Comparison of ENCODE assay signal across 19 cellular contexts in the genomic region with DNA sequence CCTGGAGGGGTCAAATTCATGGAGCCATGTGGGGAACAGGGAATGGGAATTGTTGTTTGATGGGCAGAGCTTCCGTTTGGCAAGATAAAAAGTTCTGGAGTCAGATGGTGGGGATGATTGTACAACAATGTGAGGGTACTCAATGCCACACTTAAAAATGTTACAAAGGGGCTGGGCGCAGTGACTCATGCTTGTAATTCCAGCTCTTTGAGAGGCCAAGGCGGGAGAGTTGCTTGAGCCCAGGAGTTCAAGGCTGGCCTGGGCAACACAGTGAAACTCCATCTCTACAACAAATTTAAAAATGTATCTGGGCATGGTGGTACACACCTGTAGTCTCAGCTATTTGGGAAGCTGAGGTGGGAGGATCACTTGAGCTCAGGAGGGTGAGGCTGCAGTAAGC.
DNase-seq lines count a peak whose midpoint lies in the region; ATAC-seq, FAIRE-seq and TF ChIP-seq lines count a peak whose summit lies in the region.
"Had no signal": no experiment of that assay in that cellular context is flagged by ENCODE, and none has a peak within 500 bp of the region (broad histone marks: within the 10 kb centered on the region; RNA-seq: fewer than 3 reads in every experiment).

No MANE protein-coding gene starts in this region.

- H3K27ac Mint-ChIP-seq in GM23338 = no peak overlapping the region
- H3K27ac Mint-ChIP-seq in activated CD8-positive, alpha-beta T cell treated with anti-CD3 and anti-CD28 coated beads for 36 hours = no peak overlapping the region
- H3K27ac Mint-ChIP-seq: CD4-positive, alpha-beta memory T cell had no signal

- H3K9me3 Mint-ChIP-seq in GM23338 = peaks cover 10% of the 10 kb centered on the region; the same call in 1 of the 3 replicates
- H3K9me3 Mint-ChIP-seq in activated CD8-positive, alpha-beta T cell treated with anti-CD3 and anti-CD28 coated beads for 36 hours = no peaks in the 10 kb centered on the region

- intact Hi-C loops in HepG2 (cut with micrococcal nuclease; ENCODE audit: unreplicated experiment) = no loop called here
- intact Hi-C loops in stomach (cut with DNase I; ENCODE audit: low total_unique reads) = no loop called here
- intact Hi-C loops in activated CD8-positive, alpha-beta T cell treated with anti-CD3 and anti-CD28 coated beads for 36 hours (cut with micrococcal nuclease) = no loop called here

- H3K27ac ChIP-seq in C4-2B = peak overlapping the region; percentile 4; the same call in 1 of the 2 replicates
- peak overlapping the region; percentile 24; the same call in 1 of the 2 replicates for H3K27ac ChIP-seq in VCaP
- no peak overlapping the region for H3K27ac ChIP-seq in HepG2 (ENCODE audit: extremely low read length, insufficient read depth, low read length)
- no peak overlapping the region for H3K27ac ChIP-seq in stomach
- H3K27ac ChIP-seq in GM23338 (ENCODE audit: low read depth) = no peak overlapping the region

- WGBS in HepG2 (ENCODE audit: low lambda C conversion rate) = 65% methylated on average over 3 of the region's 3 CpGs
- WGBS in stomach, 5 donors = 84 to 96% (median 88%) methylated on average over 3 of the region's 3 CpGs

- H3K36me3 Mint-ChIP-seq in GM23338 (ENCODE audit: low read depth) = 0 out of 3 replicates have a peak, but pooled peaks cover 5% of the 10 kb centered on the region
- no peaks in the 10 kb centered on the region for H3K36me3 Mint-ChIP-seq in activated CD8-positive, alpha-beta T cell treated with anti-CD3 and anti-CD28 coated beads for 36 hours (ENCODE audit: low read depth)
- H3K36me3 Mint-ChIP-seq: CD4-positive, alpha-beta memory T cell had no signal

- H3K9me3 ChIP-seq in HepG2 (ENCODE audit: low read length) = no peaks in the 10 kb centered on the region
- H3K9me3 ChIP-seq in stomach = no peaks in the 10 kb centered on the region

- H3K9me2 ChIP-seq in GM23338 (ENCODE audit: insufficient read depth) = no peaks in the 10 kb centered on the region

- POLR2A ChIA-PET in HepG2 (lab: Yijun Ruan, JAX) = no interaction called here
- POLR2A ChIA-PET in activated CD8-positive, alpha-beta T cell treated with anti-CD3 and anti-CD28 coated beads for 36 hours (lab: Charles Lee) = no interaction called here

- TF ChIP-seq EP300 in HepG2 (IDR thresholded peaks at IDR 0.05; ENCODE audit: low read depth in 2 of 2, low read length in 2 of 2) (no peak), HepG2 (CRISPR knock-in tag; IDR thresholded peaks at IDR 0.05; ENCODE audit: borderline replicate concordance) (no peak), stomach (IDR thresholded peaks at IDR 0.05) (no peak)

- no peaks in the 10 kb centered on the region for H3F3A ChIP-seq in GM23338 (replicated peaks; ENCODE audit: low read depth)

- H3K27me3 Mint-ChIP-seq in GM23338 (ENCODE audit: insufficient read depth, low read depth, poor library complexity) = peaks cover 11% of the 10 kb centered on the region
- H3K27me3 Mint-ChIP-seq in activated CD8-positive, alpha-beta T cell treated with anti-CD3 and anti-CD28 coated beads for 36 hours = peaks cover 13% of the 10 kb centered on the region

- no peaks in the 10 kb centered on the region for H3K79me2 ChIP-seq in HepG2 (ENCODE audit: insufficient read depth, low read length)
- no peaks in the 10 kb centered on the region for H3K79me2 ChIP-seq in GM23338 (replicated peaks; ENCODE audit: insufficient read depth)

- in situ Hi-C loops in HepG2 (cut with HindIII; ENCODE audit: extremely low pct_ligation_motif_present, low pct_unique_long_range_greater_than_20kb) = no loop called here

- peak overlapping the region; percentile 44 for H3K4me2 ChIP-seq in HepG2 (ENCODE audit: low read depth, low read length)
- no peak overlapping the region for H3K4me2 ChIP-seq in GM23338
- H3K4me2 ChIP-seq: A549 had no signal

- FAIRE-seq in HepG2 (lab: Jason Lieb, UNC) = no peak
- FAIRE-seq: A549 had no signal

- H3K9ac ChIP-seq in HepG2 (ENCODE audit: insufficient read depth, low read depth, low read length) = no peak overlapping the region

- H3K27me3 ChIP-seq in HepG2 (ENCODE audit: control insufficient read depth in 1 of 2, insufficient read depth in 2 of 2, low read length in 2 of 2) (peaks cover 2 to 12% of the 10 kb centered on the region in 2 experiments; a peak in 2 of 5 replicates), stomach (peaks cover 0 to 54% (median 3%) of the 10 kb centered on the region in 3 donors), GM23338 (ENCODE audit: insufficient read depth) (no peaks in the 10 kb centered on the region)

- no peak for TF ChIP-seq CTCF in C4-2B (conservative IDR thresholded peaks at IDR 0.05)
- no peak for TF ChIP-seq CTCF in VCaP (conservative IDR thresholded peaks at IDR 0.05)
- TF ChIP-seq CTCF in HepG2 (CRISPR knock-in tag; IDR thresholded peaks at IDR 0.05) = no peak
- TF ChIP-seq CTCF in stomach (IDR thresholded peaks at IDR 0.05) = no peak
- no peak for TF ChIP-seq CTCF in GM23338 (conservative IDR thresholded peaks at IDR 0.05; ENCODE audit: low read depth in 2 of 2)
- TF ChIP-seq CTCF in activated CD8-positive, alpha-beta T cell treated with anti-CD3 and anti-CD28 coated beads for 36 hours (IDR thresholded peaks at IDR 0.05) = no peak

- H3K4me3 Mint-ChIP-seq in GM23338 = no peak overlapping the region
- H3K4me3 Mint-ChIP-seq in activated CD8-positive, alpha-beta T cell treated with anti-CD3 and anti-CD28 coated beads for 36 hours = no peak overlapping the region

- TF ChIP-seq RAD21 in HepG2 (CRISPR knock-in tag; IDR thresholded peaks at IDR 0.05) = no peak

- CTCF ChIA-PET in HepG2 (lab: Yijun Ruan, JAX; ENCODE audit: low intra/inter-chr PET ratio, low total read pairs) = no interaction called here
- CTCF ChIA-PET in activated CD8-positive, alpha-beta T cell treated with anti-CD3 and anti-CD28 coated beads for 36 hours (lab: Charles Lee) = no interaction called here

- no TSS peak for BruUV-seq in HepG2 (replicated peaks; lab: Mats Ljungman, UMichigan)

- no peak for TF ChIP-seq POLR2A in HepG2 (IDR thresholded peaks at IDR 0.05; ENCODE audit: insufficient read depth in 1 of 2, low read depth in 2 of 2, low read length in 2 of 2)
- TF ChIP-seq POLR2A in stomach (IDR thresholded peaks at IDR 0.05) = no peak

- peaks cover 27% of the 10 kb centered on the region for H3K4me1 Mint-ChIP-seq in GM23338
- no peaks in the 10 kb centered on the region for H3K4me1 Mint-ChIP-seq in activated CD8-positive, alpha-beta T cell treated with anti-CD3 and anti-CD28 coated beads for 36 hours (ENCODE audit: low read depth)
- H3K4me1 Mint-ChIP-seq: CD4-positive, alpha-beta memory T cell had no signal

- H4K20me1 ChIP-seq in HepG2 (ENCODE audit: insufficient read depth, low read length) = no peaks in the 10 kb centered on the region
- H4K20me1 ChIP-seq in GM23338 (replicated peaks; ENCODE audit: insufficient read depth) = no peaks in the 10 kb centered on the region

- DNase-seq in HepG2 (ENCODE audit: low spot score) (no peak), stomach (peak; percentile 17), GM23338 (ENCODE audit: low spot score) (no peak)
- DNase-seq in activated CD8-positive, alpha-beta T cell treated with anti-CD3 and anti-CD28 coated beads for 36 hours = no peak
- DNase-seq: CD4-positive, alpha-beta memory T cell; DMS153; GF-D8; KG1; MV-4-11; NCI-H1694 treated with DMSO at 0.1 percent for 48 hours; NCI-H2107; NCI-H2227 treated with DMSO at 0.1 percent for 48 hours; NCI-H510A treated with DMSO at 0.1 percent for 48 hours; NCI-H774; SHP77 treated with DMSO at 0.1 percent for 48 hours had no signal

- H3K4me1 ChIP-seq in HepG2 (ENCODE audit: insufficient read depth, low read length) (peaks cover 20% of the 10 kb centered on the region), stomach (peaks cover 0 to 3% (median 0%) of the 10 kb centered on the region in 4 donors), GM23338 (ENCODE audit: insufficient read depth) (peaks cover 9% of the 10 kb centered on the region; the same call in 1 of the 2 replicates)

- H3K4me3 ChIP-seq in HepG2 (replicated peaks in 1 of 3; ENCODE audit: insufficient read depth in 1 of 3, low read depth in 2 of 3, low read length in 3 of 3) (no peak overlapping the region), stomach (no peak overlapping the region), GM23338 (no peak overlapping the region)
- H3K4me3 ChIP-seq: A549 had no signal

- ATAC-seq in HepG2 (no peak), HG02852 (IDR thresholded peaks at IDR 0.05; ENCODE audit: unreplicated experiment) (no peak), GM23338 (no peak)
- no peak for ATAC-seq in activated CD8-positive, alpha-beta T cell treated with anti-CD3 and anti-CD28 coated beads for 36 hours
- ATAC-seq: A549 had no signal

- H3K36me3 ChIP-seq in HepG2 (replicated peaks in 1 of 2; ENCODE audit: control insufficient read depth in 1 of 2, insufficient read depth in 2 of 2, low read length in 2 of 2) (no peaks in the 10 kb centered on the region), stomach (no peaks in the 10 kb centered on the region), GM23338 (ENCODE audit: insufficient read depth) (no peaks in the 10 kb centered on the region)

- H2AFZ ChIP-seq in HepG2 (ENCODE audit: low read length) (no peak overlapping the region), GM23338 (no peak overlapping the region)

TF ChIP-seq in HepG2, 621 proteins besides CTCF, POLR2A, EP300 and RAD21 (continues in another document):
- no peak for TF ChIP-seq PTBP1 (IDR thresholded peaks at IDR 0.05; ENCODE audit: low read depth, low read length, poor library complexity, severe bottlenecking)

TF ChIP-seq in GM23338, 12 proteins besides CTCF, POLR2A, EP300 and RAD21 (continues in another document):
- TF ChIP-seq EZH2 (IDR thresholded peaks at IDR 0.05; ENCODE audit: low read depth, unreplicated experiment) (no peak), ZNF114 (CRISPR knock-in tag; IDR thresholded peaks at IDR 0.05) (no peak), NANOG (IDR thresholded peaks at IDR 0.05; ENCODE audit: borderline replicate concordance) (no peak)

Comparison
In these comparisons a context has a peak if more than half of its experiments do, and no peak if none do; other contexts are left out.
1. H3K27ac ChIP-seq: peak in C4-2B (single experiment) and VCaP (single experiment); none in HepG2 (single experiment), stomach (0 of 5) and GM23338 (single experiment).